8 cellular contexts compared by ENCODE assay signal in the genomic region with DNA sequence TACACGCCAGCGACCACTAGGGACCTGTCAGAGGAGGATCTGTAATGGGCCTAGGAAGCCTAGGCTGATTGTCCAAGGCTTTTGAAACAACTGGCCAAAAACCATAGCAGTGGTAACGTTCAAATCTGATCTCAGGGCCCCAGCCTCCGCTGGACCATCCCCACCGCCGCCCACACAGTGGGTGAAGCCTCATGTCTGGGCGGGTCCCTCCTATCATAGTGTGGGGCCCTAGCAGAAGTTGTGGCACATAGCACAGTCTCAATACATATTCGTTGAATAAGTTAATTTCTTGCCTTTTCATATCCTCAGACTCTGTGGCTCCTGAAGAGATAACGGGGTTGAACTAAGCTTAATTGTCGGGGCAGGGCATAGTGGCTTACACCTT. TPM values are rescaled to one million over a fixed set of nuclear protein-coding genes. Genes with fewer than 3 reads are reported as not detected.
DNase-seq lines count a peak whose midpoint lies in the region; ATAC-seq, FAIRE-seq and TF ChIP-seq lines count a peak whose summit lies in the region.

No MANE protein-coding gene starts in this region.

- H3K4me3 ChIP-seq in CD4-positive, alpha-beta memory T cell (ENCODE audit: low read length in 2 of 2), result peak overlapping the region; percentile 91 to 98
- H3K4me3 ChIP-seq in kidney (ENCODE audit: low read length in 2 of 2), result peak overlapping the region; percentile 91 to 94

- peak; percentile 57 for TF ChIP-seq CTCF in kidney (IDR thresholded peaks at IDR 0.05; ENCODE audit: borderline replicate concordance, extremely low read depth, insufficient read depth)

- DNase-seq in CD4-positive, alpha-beta memory T cell, result no peak
- DNase-seq in activated naive CD8-positive, alpha-beta T cell treated with anti-CD3 and anti-CD28 coated beads for 36 hours, result peak; percentile 68
- DNase-seq in kidney, result no peak
- peak; percentile 82 for DNase-seq in stromal cell of bone marrow (ENCODE audit: low read depth)
- no peak for DNase-seq in NCI-H2171 treated with DMSO at 0.1 percent for 48 hours (lab: John Stamatoyannopoulos, UW)
- no peak for DNase-seq in G401 (ENCODE audit: low spot score)
- DNase-seq in NOMO-1 treated with dmso at 0.1 percent for 144 hours (lab: John Stamatoyannopoulos, UW; ENCODE audit: unreplicated experiment), result no peak

- no peaks in the 10 kb centered on the region for H3K9me3 Mint-ChIP-seq in CD4-positive, alpha-beta memory T cell
- H3K9me3 Mint-ChIP-seq in activated naive CD8-positive, alpha-beta T cell treated with anti-CD3 and anti-CD28 coated beads for 36 hours, result no peaks in the 10 kb centered on the region

- POLR2A ChIA-PET in CD4-positive, alpha-beta memory T cell (lab: Charles Lee; ENCODE audit: partially characterized antibody), result interaction anchor here (0.6 to 1.8 kb wide), 2 partner anchors 10 to 501 kb away, joined by 3 to 11 read pairs; no protein-coding TSS in a partner anchor

- peak overlapping the region; percentile 74 to 76 for H3K9ac ChIP-seq in kidney (ENCODE audit: low read length in 2 of 2)

- peaks cover 13 to 38% (median 26%) of the 10 kb centered on the region in 4 donors for H3K4me1 Mint-ChIP-seq in CD4-positive, alpha-beta memory T cell
- H3K4me1 Mint-ChIP-seq in activated naive CD8-positive, alpha-beta T cell treated with anti-CD3 and anti-CD28 coated beads for 36 hours, result peaks cover 22% of the 10 kb centered on the region

- CTCF ChIA-PET in CD4-positive, alpha-beta memory T cell (lab: Charles Lee; ENCODE audit: partially characterized antibody), result interaction anchor here (0.6 to 0.9 kb wide), 2 partner anchors 10 to 382 kb away, joined by 3 read pairs; no protein-coding TSS in a partner anchor

- FAIRE-seq in kidney (lab: Jason Lieb, UNC), result no peak

- intact Hi-C loops in CD4-positive, alpha-beta memory T cell (cut with micrococcal nuclease), result loop anchor here (1.0 kb wide), 2 partner anchors 11 to 19 kb away; no protein-coding TSS in a partner anchor
- intact Hi-C loops in kidney (cut with DNase I), result no loop called here

- peak overlapping the region; percentile 81 for H3K27ac ChIP-seq in CD4-positive, alpha-beta memory T cell (ENCODE audit: low read depth, low read length)
- H3K27ac ChIP-seq in kidney (ENCODE audit: low read depth in 2 of 2, low read length in 2 of 2), result no peak overlapping the region

- peaks cover 4 to 10% of the 10 kb centered on the region in 2 donors for H3K36me3 Mint-ChIP-seq in CD4-positive, alpha-beta memory T cell
- H3K36me3 Mint-ChIP-seq in activated naive CD8-positive, alpha-beta T cell treated with anti-CD3 and anti-CD28 coated beads for 36 hours, result no peaks in the 10 kb centered on the region

- H3K27me3 Mint-ChIP-seq in CD4-positive, alpha-beta memory T cell, result peaks cover 5 to 10% of the 10 kb centered on the region in 2 donors
- H3K27me3 Mint-ChIP-seq in activated naive CD8-positive, alpha-beta T cell treated with anti-CD3 and anti-CD28 coated beads for 36 hours, result peaks cover 21% of the 10 kb centered on the region

- H3K36me3 ChIP-seq in CD4-positive, alpha-beta memory T cell (ENCODE audit: insufficient read depth, low read length), result peaks cover 10% of the 10 kb centered on the region
- peaks cover 3 to 9% of the 10 kb centered on the region in 2 donors for H3K36me3 ChIP-seq in kidney (ENCODE audit: control insufficient read depth in 1 of 2, insufficient read depth in 2 of 2, low read length in 2 of 2)

- ATAC-seq in HG03066 (IDR thresholded peaks at IDR 0.05; ENCODE audit: low read depth, unreplicated experiment), result peak; percentile 9

- peaks cover 34% of the 10 kb centered on the region for H3K4me1 ChIP-seq in CD4-positive, alpha-beta memory T cell (ENCODE audit: insufficient read depth, low read length)
- peaks cover 6 to 10% of the 10 kb centered on the region in 2 donors for H3K4me1 ChIP-seq in kidney (ENCODE audit: control insufficient read depth in 1 of 2, insufficient read depth in 1 of 2, low read depth in 1 of 2, low read length in 2 of 2)

- no peaks in the 10 kb centered on the region for H3K27me3 ChIP-seq in CD4-positive, alpha-beta memory T cell (ENCODE audit: insufficient read depth, low read length)

- H3K9me3 ChIP-seq in CD4-positive, alpha-beta memory T cell (ENCODE audit: control insufficient read depth in 1 of 2, low read length in 2 of 2), result no peaks in the 10 kb centered on the region
- H3K9me3 ChIP-seq in kidney (ENCODE audit: control insufficient read depth in 1 of 2, low read length in 2 of 2), result no peaks in the 10 kb centered on the region

- in situ Hi-C loops in G401 (cut with HindIII; ENCODE audit: low sequenced_read_pairs), result loop anchor here (25.0 kb wide), 1 partner anchor 143 kb away; no protein-coding TSS in a partner anchor

- peak overlapping the region; percentile 76 to 97 (median 94) for H3K27ac Mint-ChIP-seq in CD4-positive, alpha-beta memory T cell
- H3K27ac Mint-ChIP-seq in activated naive CD8-positive, alpha-beta T cell treated with anti-CD3 and anti-CD28 coated beads for 36 hours, result peak overlapping the region; percentile 91

- peak overlapping the region; percentile 91 to 96 (median 94) for H3K4me3 Mint-ChIP-seq in CD4-positive, alpha-beta memory T cell
- H3K4me3 Mint-ChIP-seq in activated naive CD8-positive, alpha-beta T cell treated with anti-CD3 and anti-CD28 coated beads for 36 hours, result peak overlapping the region; percentile 96

RNA-seq across cellular contexts. Expression of a gene that starts 0.8 kb away (rescaled TPM):
- total RNA-seq in CD4-positive, alpha-beta memory T cell, result 10 to 100 TPM; 76.6 to 95.8 TPM
- 10 to 100 TPM; 30.8 to 39.8 TPM for polyA plus RNA-seq in CD4-positive, alpha-beta memory T cell
- total RNA-seq in activated naive CD8-positive, alpha-beta T cell treated with anti-CD3 and anti-CD28 coated beads for 36 hours, result 10 to 100 TPM; 34.7 to 35.3 TPM
- total RNA-seq in kidney, result 49.4 TPM
- polyA plus RNA-seq in kidney (ENCODE audit: insufficient read depth, low read depth, low replicate concordance), result 23.3 TPM
- total RNA-seq in G401 (2014; rRNA removed; shearing (Covaris generic)), result 48.8 and 56.7 TPM in 2 replicates

RNA-seq across cellular contexts. Expression of a gene that starts 5.6 kb away (rescaled TPM):
- under 1 TPM; 0.30 to 0.47 TPM for total RNA-seq in CD4-positive, alpha-beta memory T cell
- 1 to 10 TPM in 1 of 2 donors, under 1 TPM in 1; 0.27 to 2.0 TPM for polyA plus RNA-seq in CD4-positive, alpha-beta memory T cell
- under 1 TPM; 0.64 to 0.80 TPM for total RNA-seq in activated naive CD8-positive, alpha-beta T cell treated with anti-CD3 and anti-CD28 coated beads for 36 hours
- total RNA-seq in kidney, result 10.7 TPM
- polyA plus RNA-seq in kidney (ENCODE audit: insufficient read depth, low read depth, low replicate concordance), result 2.0 TPM
- total RNA-seq in G401 (2014; rRNA removed; shearing (Covaris generic)), result 65.0 and 65.6 TPM in 2 replicates

RNA-seq across cellular contexts. Expression of a gene that starts 11.1 kb away (rescaled TPM):
- total RNA-seq in CD4-positive, alpha-beta memory T cell, result 10 to 100 TPM; 27.9 to 36.7 TPM
- 10 to 100 TPM; 49.6 to 90.3 TPM for polyA plus RNA-seq in CD4-positive, alpha-beta memory T cell
- total RNA-seq in activated naive CD8-positive, alpha-beta T cell treated with anti-CD3 and anti-CD28 coated beads for 36 hours, result 10 to 100 TPM; 38.4 to 39.0 TPM
- total RNA-seq in kidney, result 22.9 TPM
- 63.6 TPM for polyA plus RNA-seq in kidney (ENCODE audit: insufficient read depth, low read depth, low replicate concordance)
- 48.0 and 63.1 TPM in 2 replicates for total RNA-seq in G401 (2014; rRNA removed; shearing (Covaris generic))

RNA-seq across cellular contexts. Expression of a gene that starts 24.1 kb away (rescaled TPM):
- total RNA-seq in CD4-positive, alpha-beta memory T cell, result 1 to 10 TPM; 4.9 to 5.2 TPM
- 1 to 10 TPM in 1 of 2 donors, under 1 TPM in 1; 0.39 to 1.6 TPM for polyA plus RNA-seq in CD4-positive, alpha-beta memory T cell
- total RNA-seq in activated naive CD8-positive, alpha-beta T cell treated with anti-CD3 and anti-CD28 coated beads for 36 hours, result 10 to 100 TPM; 36.7 to 37.8 TPM
- total RNA-seq in kidney, result 13.0 TPM
- polyA plus RNA-seq in kidney (ENCODE audit: insufficient read depth, low read depth, low replicate concordance), result 2.7 TPM
- 20.2 and 37.8 TPM in 2 replicates for total RNA-seq in G401 (2014; rRNA removed; shearing (Covaris generic))

Comparison
In these comparisons a context has a peak if more than half of its experiments do, and no peak if none do; other contexts are left out.
1. DNase-seq: peak in activated naive CD8-positive, alpha-beta T cell treated with anti-CD3 and anti-CD28 coated beads for 36 hours (single experiment) and stromal cell of bone marrow (single experiment); none in CD4-positive, alpha-beta memory T cell (0 of 5), kidney (single experiment), NCI-H2171 treated with DMSO at 0.1 percent for 48 hours (single experiment), G401 (single experiment) and NOMO-1 treated with dmso at 0.1 percent for 144 hours (single experiment).